In genomic region chr9:137026828-137027227, GRCh38 we compare ENCODE assay signal across 13 cellular contexts. TPM values are rescaled to one million over a fixed set of nuclear protein-coding genes. Genes with fewer than 3 reads are reported as not detected.
A peak's percentile ranks its signal among the peaks of the same experiment; 100 is the strongest.
DNase-seq lines count a peak whose midpoint lies in the region; ATAC-seq and TF ChIP-seq lines count a peak whose summit lies in the region.
"Had no signal": no experiment of that assay in that cellular context is flagged by ENCODE, and none has a peak within 500 bp of the region (broad histone marks: within the 10 kb centered on the region; RNA-seq: fewer than 3 reads in every experiment).

No MANE protein-coding gene starts in this region.

- H3K4me3 Mint-ChIP-seq in CD4-positive, CD25-positive, alpha-beta regulatory T cell, result peak overlapping the region; percentile 70 to 89 (median 87)
- H3K4me3 Mint-ChIP-seq in IgD-negative memory B cell (peak overlapping the region in 3 of 4 donors; percentile 74 to 88 (median 87)), osteocyte (ENCODE audit: unreplicated experiment) (peak overlapping the region; percentile 77)
- H3K4me3 Mint-ChIP-seq in dendritic cell treated with granulocyte-macrophage colony-stimulating factor and Interleukin-4, amounts not matched to agents 40 ng/mL and 50 ng/mL, for 4 days, result peak overlapping the region; percentile 79

- H3K27me3 ChIP-seq in CD4-positive, CD25-positive, alpha-beta regulatory T cell (ENCODE audit: control insufficient read depth, insufficient read depth, low read length), result no peaks in the 10 kb centered on the region

- H3K27ac ChIP-seq in CD4-positive, CD25-positive, alpha-beta regulatory T cell (ENCODE audit: insufficient read depth, low read length, poor library complexity, severe bottlenecking), result no peak overlapping the region

- no peaks in the 10 kb centered on the region for H3K9me3 Mint-ChIP-seq in CD4-positive, CD25-positive, alpha-beta regulatory T cell
- H3K9me3 Mint-ChIP-seq in IgD-negative memory B cell, result no peaks in the 10 kb centered on the region
- H3K9me3 Mint-ChIP-seq in dendritic cell treated with granulocyte-macrophage colony-stimulating factor and Interleukin-4, amounts not matched to agents 40 ng/mL and 50 ng/mL, for 4 days, result no peaks in the 10 kb centered on the region
- H3K9me3 Mint-ChIP-seq in osteocyte (ENCODE audit: unreplicated experiment), result no peaks in the 10 kb centered on the region
- H3K9me3 Mint-ChIP-seq: H9 had no signal

- no peak for ATAC-seq in CD4-positive, CD25-positive, alpha-beta regulatory T cell (ENCODE audit: low read depth in 2 of 2)

- no peaks in the 10 kb centered on the region for H3K36me3 Mint-ChIP-seq in CD4-positive, CD25-positive, alpha-beta regulatory T cell
- no peaks in the 10 kb centered on the region for H3K36me3 Mint-ChIP-seq in IgD-negative memory B cell
- H3K36me3 Mint-ChIP-seq in dendritic cell treated with granulocyte-macrophage colony-stimulating factor and Interleukin-4, amounts not matched to agents 40 ng/mL and 50 ng/mL, for 4 days (ENCODE audit: low read depth), result peaks cover 20% of the 10 kb centered on the region
- no peaks in the 10 kb centered on the region for H3K36me3 Mint-ChIP-seq in osteocyte (ENCODE audit: unreplicated experiment)

- no peaks in the 10 kb centered on the region for H3K36me3 ChIP-seq in CD4-positive, CD25-positive, alpha-beta regulatory T cell (ENCODE audit: control insufficient read depth, insufficient read depth, low read length)

- H3K27ac Mint-ChIP-seq in CD4-positive, CD25-positive, alpha-beta regulatory T cell, result peak overlapping the region in 2 of 3 donors; percentile 69 to 79
- H3K27ac Mint-ChIP-seq in IgD-negative memory B cell (peak overlapping the region; percentile 67 to 94 (median 89)), osteocyte (ENCODE audit: unreplicated experiment) (no peak overlapping the region)
- peak overlapping the region; percentile 59 for H3K27ac Mint-ChIP-seq in dendritic cell treated with granulocyte-macrophage colony-stimulating factor and Interleukin-4, amounts not matched to agents 40 ng/mL and 50 ng/mL, for 4 days
- H3K27ac Mint-ChIP-seq: H9 had no signal

- H3K9me3 ChIP-seq in CD4-positive, CD25-positive, alpha-beta regulatory T cell (ENCODE audit: control insufficient read depth in 2 of 2, low read length in 2 of 2), result no peaks in the 10 kb centered on the region

- H3K4me1 ChIP-seq in CD4-positive, CD25-positive, alpha-beta regulatory T cell (ENCODE audit: control insufficient read depth, insufficient read depth, low read length, poor library complexity, severe bottlenecking), result peaks cover 53% of the 10 kb centered on the region

- H3K4me3 ChIP-seq in CD4-positive, CD25-positive, alpha-beta regulatory T cell (ENCODE audit: low read depth, low read length), result no peak overlapping the region

- TF ChIP-seq CTCF in osteocyte (IDR thresholded peaks at IDR 0.05), result no peak

- H3K27me3 Mint-ChIP-seq in CD4-positive, CD25-positive, alpha-beta regulatory T cell, result no peaks in the 10 kb centered on the region
- H3K27me3 Mint-ChIP-seq in IgD-negative memory B cell (no peaks in the 10 kb centered on the region), osteocyte (ENCODE audit: unreplicated experiment) (no peaks in the 10 kb centered on the region)
- peaks cover 8% of the 10 kb centered on the region for H3K27me3 Mint-ChIP-seq in dendritic cell treated with granulocyte-macrophage colony-stimulating factor and Interleukin-4, amounts not matched to agents 40 ng/mL and 50 ng/mL, for 4 days

- intact Hi-C loops in dendritic cell treated with granulocyte-macrophage colony-stimulating factor and Interleukin-4, amounts not matched to agents 40 ng/mL and 50 ng/mL, for 4 days (cut with micrococcal nuclease), result no loop called here

- no peak for DNase-seq in CD4-positive, CD25-positive, alpha-beta regulatory T cell
- DNase-seq in osteocyte (ENCODE audit: extremely low spot score, unreplicated experiment) (no peak), germinal center (ENCODE audit: low spot score) (no peak), NCI-H187 treated with DMSO at 0.1 percent for 48 hours (lab: John Stamatoyannopoulos, UW) (no peak), inferior parietal cortex (ENCODE audit: extremely low spot score) (no peak)
- no peak for DNase-seq in activated effector memory CD4-positive, alpha-beta T cell treated with Interleukin-2 at 50 U/mL for 16 hours
- DNase-seq: H9; KG1; stimulated activated naive CD4-positive, alpha-beta T cell had no signal

- H3K4me1 Mint-ChIP-seq in CD4-positive, CD25-positive, alpha-beta regulatory T cell, result peaks cover 0 to 39% (median 12%) of the 10 kb centered on the region in 4 donors
- H3K4me1 Mint-ChIP-seq in IgD-negative memory B cell, result peaks cover 19 to 26% (median 22%) of the 10 kb centered on the region in 3 donors
- peaks cover 58% of the 10 kb centered on the region for H3K4me1 Mint-ChIP-seq in dendritic cell treated with granulocyte-macrophage colony-stimulating factor and Interleukin-4, amounts not matched to agents 40 ng/mL and 50 ng/mL, for 4 days (ENCODE audit: low read depth)
- H3K4me1 Mint-ChIP-seq in osteocyte (ENCODE audit: unreplicated experiment), result peaks cover 12% of the 10 kb centered on the region

RNA-seq across cellular contexts. Expression of gene ABCA2, which starts 1.2 kb away (rescaled TPM):
- total RNA-seq in CD4-positive, CD25-positive, alpha-beta regulatory T cell, result 135 TPM
- polyA plus RNA-seq in CD4-positive, CD25-positive, alpha-beta regulatory T cell, result 1 to 10 TPM; 3.8 to 4.5 (median 4.3) TPM
- 3.9 TPM for polyA plus RNA-seq in IgD-negative memory B cell
- total RNA-seq in osteocyte, result 47.6 and 55.1 TPM in 2 replicates

RNA-seq across cellular contexts. Expression of gene FUT7, which starts 5.1 kb away (rescaled TPM):
- 15.2 TPM for total RNA-seq in CD4-positive, CD25-positive, alpha-beta regulatory T cell
- 10 to 100 TPM; 31.8 to 79.0 (median 42.9) TPM for polyA plus RNA-seq in CD4-positive, CD25-positive, alpha-beta regulatory T cell
- polyA plus RNA-seq in IgD-negative memory B cell, result 26.6 TPM
- total RNA-seq in osteocyte, result 0.13 TPM in 1 of 2 replicates, not detected in the other
- total RNA-seq: frontal cortex, H9, pulmonary artery endothelial cell had no signal

RNA-seq across cellular contexts. Expression of gene NPDC1, which starts 19.1 kb away (rescaled TPM):
- total RNA-seq in CD4-positive, CD25-positive, alpha-beta regulatory T cell, result 106 TPM
- polyA plus RNA-seq in CD4-positive, CD25-positive, alpha-beta regulatory T cell, result 10 to 100 TPM in 2 of 4 donors, 1 to 10 TPM in 2; 4.2 to 15.3 (median 9.2) TPM
- polyA plus RNA-seq in IgD-negative memory B cell, result 2.0 TPM
- total RNA-seq in osteocyte, result 84.4 and 91.0 TPM in 2 replicates

RNA-seq across cellular contexts. Expression of gene ENTPD2, which starts 27.0 kb away (rescaled TPM):
- not detected for total RNA-seq in CD4-positive, CD25-positive, alpha-beta regulatory T cell
- polyA plus RNA-seq in CD4-positive, CD25-positive, alpha-beta regulatory T cell, result not detected
- polyA plus RNA-seq in IgD-negative memory B cell, result not detected
- total RNA-seq in osteocyte, result 0.46 TPM in 1 of 2 replicates, not detected in the other
- total RNA-seq: pulmonary artery endothelial cell had no signal

RNA-seq across cellular contexts. Expression of gene CLIC3, which starts 30.5 kb away (rescaled TPM):
- total RNA-seq in CD4-positive, CD25-positive, alpha-beta regulatory T cell, result 1.0 TPM
- polyA plus RNA-seq in CD4-positive, CD25-positive, alpha-beta regulatory T cell, result 1 to 10 TPM in 3 of 4 donors, under 1 TPM in 1; 0.38 to 4.5 (median 2.9) TPM
- 3.5 TPM for polyA plus RNA-seq in IgD-negative memory B cell
- total RNA-seq in osteocyte, result 0.52 TPM in 1 of 2 replicates, not detected in the other
- total RNA-seq: frontal cortex had no signal

Comparison
In these comparisons a context has a peak if more than half of its experiments do, and no peak if none do; other contexts are left out.
1. RNA of gene FUT7, which starts 5.1 kb away (total RNA-seq): 15.2 TPM in CD4-positive, CD25-positive, alpha-beta regulatory T cell (single experiment); 0.13 TPM in osteocyte; every median in the first group is over 10 times any median in the second.
2. Peak in every context shown above with its lines, with median percentiles within 50 percentile points of each other: H3K4me3 Mint-ChIP-seq.